10 cellular contexts compared by ENCODE assay signal in the genomic region with DNA sequence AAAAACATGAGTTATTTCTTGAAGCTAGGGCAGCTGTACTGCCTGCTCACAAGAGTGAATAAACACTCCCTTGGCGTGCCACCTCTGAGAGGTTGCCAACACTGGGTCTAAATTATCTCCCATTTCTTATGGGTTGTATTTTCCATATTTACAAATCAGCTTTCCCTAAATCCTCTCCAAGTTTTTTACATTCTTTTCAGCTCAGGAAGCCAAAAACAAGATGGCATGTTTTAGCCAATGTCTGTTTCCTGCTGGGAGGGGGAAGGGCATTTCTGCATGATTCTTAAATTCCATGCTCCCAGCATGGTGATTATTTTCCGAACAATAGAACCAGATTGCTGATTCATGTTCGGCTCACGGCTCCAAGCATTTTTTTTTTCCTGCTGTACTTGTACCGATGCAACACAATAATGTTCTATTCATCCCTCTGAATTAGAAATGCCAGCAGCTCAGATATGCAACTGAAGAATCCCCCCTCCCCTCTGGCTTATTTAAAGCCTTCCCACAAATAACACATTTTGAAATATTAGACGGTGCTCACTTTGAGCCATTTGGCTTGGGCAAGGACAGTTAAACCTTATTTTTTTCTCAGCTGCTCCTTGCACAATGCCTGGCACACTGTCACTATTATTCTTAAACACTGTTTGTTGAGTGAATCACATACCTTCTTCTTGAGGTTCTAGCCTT.
DNase-seq lines count a peak whose midpoint lies in the region; ATAC-seq and TF ChIP-seq lines count a peak whose summit lies in the region.
"Had no signal": no experiment of that assay in that cellular context is flagged by ENCODE, and none has a peak within 500 bp of the region (broad histone marks: within the 10 kb centered on the region; RNA-seq: fewer than 3 reads in every experiment).

No MANE protein-coding gene starts in this region.

- no peaks in the 10 kb centered on the region for H3K27me3 ChIP-seq in GM23338 (ENCODE audit: insufficient read depth)
- H3K27me3 ChIP-seq in PC-9 (ENCODE audit: insufficient read depth, low read depth) = no peaks in the 10 kb centered on the region
- H3K27me3 ChIP-seq in esophagus muscularis mucosa = no peaks in the 10 kb centered on the region
- H3K27me3 ChIP-seq: cardiac muscle cell had no signal

- H4K20me1 ChIP-seq in GM23338 (replicated peaks; ENCODE audit: insufficient read depth) (no peaks in the 10 kb centered on the region), PC-9 (ENCODE audit: insufficient read depth) (no peaks in the 10 kb centered on the region)

- H3K27ac ChIP-seq in GM23338 (ENCODE audit: low read depth) = no peak overlapping the region
- H3K27ac ChIP-seq in PC-9 = peak overlapping the region; percentile 60
- H3K27ac ChIP-seq in esophagus muscularis mucosa (replicated peaks in 1 of 4) = peak overlapping the region; percentile 48 to 75 (median 64)
- H3K27ac ChIP-seq: cardiac muscle cell had no signal

- no peaks in the 10 kb centered on the region for H3K9me3 Mint-ChIP-seq in GM23338
- no peaks in the 10 kb centered on the region for H3K9me3 Mint-ChIP-seq in activated naive CD4-positive, alpha-beta T cell treated with anti-CD3 and anti-CD28 coated beads, Interleukin-2, amount 50 U/mL, for 72 hours

- peak overlapping the region; percentile 14; the same call in 1 of the 2 replicates for H3K4me2 ChIP-seq in GM23338
- H3K4me2 ChIP-seq in PC-9 = peak overlapping the region; percentile 48

- H3K79me2 ChIP-seq in GM23338 (replicated peaks; ENCODE audit: insufficient read depth) = no peaks in the 10 kb centered on the region
- H3K79me2 ChIP-seq in PC-9 (ENCODE audit: low read depth) = no peaks in the 10 kb centered on the region

- no peaks in the 10 kb centered on the region for H3K36me3 Mint-ChIP-seq in GM23338 (ENCODE audit: low read depth)
- no peaks in the 10 kb centered on the region for H3K36me3 Mint-ChIP-seq in activated naive CD4-positive, alpha-beta T cell treated with anti-CD3 and anti-CD28 coated beads, Interleukin-2, amount 50 U/mL, for 72 hours

- no peaks in the 10 kb centered on the region for H3K36me3 ChIP-seq in GM23338 (ENCODE audit: insufficient read depth)
- no peaks in the 10 kb centered on the region for H3K36me3 ChIP-seq in PC-9 (ENCODE audit: low read depth)
- no peaks in the 10 kb centered on the region for H3K36me3 ChIP-seq in esophagus muscularis mucosa
- H3K36me3 ChIP-seq: cardiac muscle cell had no signal

- no peak overlapping the region for H3K4me3 ChIP-seq in GM23338
- H3K4me3 ChIP-seq in PC-9 = no peak overlapping the region
- H3K4me3 ChIP-seq in esophagus muscularis mucosa = peak overlapping the region in 1 of 4 donors; percentile 10
- H3K4me3 ChIP-seq: cardiac muscle cell had no signal

- TF ChIP-seq CTCF in GM23338 (conservative IDR thresholded peaks at IDR 0.05; ENCODE audit: low read depth in 2 of 2) (no peak), PC-9 (conservative IDR thresholded peaks at IDR 0.05) (no peak), esophagus muscularis mucosa (IDR thresholded peaks at IDR 0.05) (no peak)

- no peak for ATAC-seq in GM23338
- no peak for ATAC-seq in activated naive CD4-positive, alpha-beta T cell treated with anti-CD3 and anti-CD28 coated beads, Interleukin-2, amount 50 U/mL, for 72 hours
- ATAC-seq: HepG2 had no signal

- peaks cover 7% of the 10 kb centered on the region for H3K4me1 ChIP-seq in GM23338 (ENCODE audit: insufficient read depth)
- peaks cover 38% of the 10 kb centered on the region for H3K4me1 ChIP-seq in PC-9 (replicated peaks; ENCODE audit: insufficient read depth)
- H3K4me1 ChIP-seq in esophagus muscularis mucosa = peaks cover 18 to 49% (median 43%) of the 10 kb centered on the region in 4 donors

- H3K27ac Mint-ChIP-seq in GM23338 = peak overlapping the region; percentile 81; the same call in 1 of the 2 replicates
- H3K27ac Mint-ChIP-seq in activated naive CD4-positive, alpha-beta T cell treated with anti-CD3 and anti-CD28 coated beads, Interleukin-2, amount 50 U/mL, for 72 hours = no peak overlapping the region

- TF ChIP-seq POLR2A in esophagus muscularis mucosa (IDR thresholded peaks at IDR 0.05; ENCODE audit: low read depth) = no peak

- H3K9me3 ChIP-seq in PC-9 (ENCODE audit: insufficient read depth, low read depth) (no peaks in the 10 kb centered on the region), esophagus muscularis mucosa (no peaks in the 10 kb centered on the region)

- H3K27me3 Mint-ChIP-seq in GM23338 (ENCODE audit: insufficient read depth, low read depth, poor library complexity) = no peaks in the 10 kb centered on the region

- BruUV-seq in PC-9 (replicated peaks; lab: Mats Ljungman, UMichigan) = no TSS peak

- H3K4me1 Mint-ChIP-seq in GM23338 = peaks cover 19% of the 10 kb centered on the region

- POLR2A ChIA-PET in PC-9 (lab: Charles Lee; ENCODE audit: unreplicated experiment) = interaction anchor here (0.6 to 0.7 kb wide), 3 partner anchors 11 to 442 kb away, joined by 4 to 5 read pairs (median 5); no protein-coding TSS in a partner anchor

- CTCF ChIA-PET in PC-9 (lab: Charles Lee) = interaction anchor here (0.7 to 1.2 kb wide), 2 partner anchors 22 to 23 kb away, joined by 4 to 14 read pairs; no protein-coding TSS in a partner anchor

- DNase-seq in GM23338 (ENCODE audit: low spot score) (peak; percentile 24), PC-9 (peak; percentile 60 to 75), esophagus muscularis mucosa (ENCODE audit: extremely low spot score) (no peak), pulmonary artery endothelial cell (ENCODE audit: low read depth, low spot score) (peak; percentile 90), NK-92 (lab: John Stamatoyannopoulos, UW; ENCODE audit: unreplicated experiment) (no peak)
- DNase-seq in activated CD8-positive, alpha-beta memory T cell treated with anti-CD3 and anti-CD28 coated beads for 24 hours = no peak
- DNase-seq in activated naive CD4-positive, alpha-beta T cell treated with anti-CD3 and anti-CD28 coated beads, Interleukin-2, amount 50 U/mL, for 72 hours (ENCODE audit: low spot score in 2 of 2) = no peak
- no peak for DNase-seq in stimulated activated CD4-positive, alpha-beta T cell treated with anti-CD3 and anti-CD28 coated beads, Interleukin-2, amount 100 ng/mL, for 24 hours

- WGBS in esophagus muscularis mucosa = 10% methylated on average over 6 of the region's 6 CpGs

- TF ChIP-seq EP300 in esophagus muscularis mucosa (IDR thresholded peaks at IDR 0.05) = no peak

- no peak overlapping the region for H2AFZ ChIP-seq in GM23338
- no peak overlapping the region for H2AFZ ChIP-seq in PC-9

- no peaks in the 10 kb centered on the region for H3K9me2 ChIP-seq in GM23338 (ENCODE audit: insufficient read depth)
- no peaks in the 10 kb centered on the region for H3K9me2 ChIP-seq in PC-9 (ENCODE audit: insufficient read depth)

- H3F3A ChIP-seq in GM23338 (replicated peaks; ENCODE audit: low read depth) = no peaks in the 10 kb centered on the region
- peaks cover 32% of the 10 kb centered on the region for H3F3A ChIP-seq in PC-9 (ENCODE audit: insufficient read depth, low read depth)

- intact Hi-C loops in PC-9 (cut with micrococcal nuclease; ENCODE audit: unreplicated experiment) (loop anchor here (1.0 kb wide), 1 partner anchor 252 kb away; a partner anchor contains a TSS), esophagus muscularis mucosa (cut with DNase I) (no loop called here)

- no peak overlapping the region for H3K4me3 Mint-ChIP-seq in GM23338

TF ChIP-seq in GM23338, 12 proteins besides CTCF, POLR2A, EP300 and RAD21:
- TF ChIP-seq STAT1 (IDR thresholded peaks at IDR 0.05; ENCODE audit: unreplicated experiment) = no peak
- TF ChIP-seq, protein P1, sequence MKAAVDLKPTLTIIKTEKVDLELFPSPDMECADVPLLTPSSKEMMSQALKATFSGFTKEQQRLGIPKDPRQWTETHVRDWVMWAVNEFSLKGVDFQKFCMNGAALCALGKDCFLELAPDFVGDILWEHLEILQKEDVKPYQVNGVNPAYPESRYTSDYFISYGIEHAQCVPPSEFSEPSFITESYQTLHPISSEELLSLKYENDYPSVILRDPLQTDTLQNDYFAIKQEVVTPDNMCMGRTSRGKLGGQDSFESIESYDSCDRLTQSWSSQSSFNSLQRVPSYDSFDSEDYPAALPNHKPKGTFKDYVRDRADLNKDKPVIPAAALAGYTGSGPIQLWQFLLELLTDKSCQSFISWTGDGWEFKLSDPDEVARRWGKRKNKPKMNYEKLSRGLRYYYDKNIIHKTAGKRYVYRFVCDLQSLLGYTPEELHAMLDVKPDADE (IDR thresholded peaks at IDR 0.05) = no peak

Comparison
In these comparisons a context has a peak if more than half of its experiments do, and no peak if none do; other contexts are left out.
1. DNase-seq: peak in GM23338 (single experiment), PC-9 (2 of 2) and pulmonary artery endothelial cell (single experiment); none in esophagus muscularis mucosa (single experiment), NK-92 (single experiment), activated CD8-positive, alpha-beta memory T cell treated with anti-CD3 and anti-CD28 coated beads for 24 hours (single experiment), activated naive CD4-positive, alpha-beta T cell treated with anti-CD3 and anti-CD28 coated beads, Interleukin-2, amount 50 U/mL, for 72 hours (0 of 2) and stimulated activated CD4-positive, alpha-beta T cell treated with anti-CD3 and anti-CD28 coated beads, Interleukin-2, amount 100 ng/mL, for 24 hours (0 of 2).